13 cellular contexts compared by ENCODE assay signal in the genomic region with DNA sequence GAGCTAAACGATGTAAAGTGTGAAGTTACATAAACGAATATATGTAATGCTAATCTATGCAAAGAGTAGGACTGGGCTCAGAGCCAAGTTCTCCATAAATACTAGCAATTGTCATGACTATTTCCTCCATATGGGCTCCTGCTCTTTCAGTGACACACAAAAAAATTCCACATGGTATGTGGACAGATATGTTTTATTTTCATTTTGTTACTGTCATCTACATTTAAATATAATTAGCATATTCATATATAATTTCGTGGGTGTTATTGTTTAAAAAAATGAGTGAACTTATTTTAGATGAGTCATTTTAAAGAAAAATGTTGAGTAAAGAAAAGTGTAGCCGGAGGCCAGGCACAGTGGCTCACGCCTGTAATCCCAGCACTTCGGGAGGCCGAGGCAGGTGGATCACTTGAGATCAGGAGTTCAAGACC. TPM values are rescaled to one million over a fixed set of nuclear protein-coding genes. Genes with fewer than 3 reads are reported as not detected.
A peak's percentile ranks its signal among the peaks of the same experiment; 100 is the strongest.
DNase-seq lines count a peak whose midpoint lies in the region; ATAC-seq and TF ChIP-seq lines count a peak whose summit lies in the region.
"Had no signal": no experiment of that assay in that cellular context is flagged by ENCODE, and none has a peak within 500 bp of the region (broad histone marks: within the 10 kb centered on the region; RNA-seq: fewer than 3 reads in every experiment).

No MANE protein-coding gene starts in this region.

- H3K4me1 ChIP-seq in PC-3 (ENCODE audit: insufficient read depth, low read length) (peaks cover 26% of the 10 kb centered on the region), right cardiac atrium (ENCODE audit: control insufficient read depth, insufficient read depth, low read length) (peaks cover 2% of the 10 kb centered on the region)

- intact Hi-C loops in Calu3 (cut with micrococcal nuclease; ENCODE audit: unreplicated experiment): no loop called here
- intact Hi-C loops in PC-3 (cut with micrococcal nuclease): no loop called here
- intact Hi-C loops in right cardiac atrium (cut with DNase I): no loop called here

- H3K27ac ChIP-seq in PC-3 (ENCODE audit: low read length) (no peak overlapping the region), right cardiac atrium (ENCODE audit: low read length) (no peak overlapping the region)
- H3K27ac ChIP-seq: tibial nerve had no signal

- peaks cover 7% of the 10 kb centered on the region for H3K36me3 Mint-ChIP-seq in Calu3 (ENCODE audit: insufficient read depth, unreplicated experiment)
- H3K36me3 Mint-ChIP-seq: brain; CD8-positive, alpha-beta T cell had no signal

- H3K27me3 Mint-ChIP-seq in Calu3 (ENCODE audit: unreplicated experiment): no peaks in the 10 kb centered on the region

- no peaks in the 10 kb centered on the region for H3K9me3 Mint-ChIP-seq in Calu3 (ENCODE audit: low read depth, unreplicated experiment)
- H3K9me3 Mint-ChIP-seq: brain had no signal

- no peak overlapping the region for H2AFZ ChIP-seq in PC-3 (ENCODE audit: low read length)

- TF ChIP-seq CTCF in Calu3 (IDR thresholded peaks at IDR 0.05; ENCODE audit: unreplicated experiment) (no peak), PC-3 (conservative IDR thresholded peaks at IDR 0.05; ENCODE audit: low read depth, low read length) (no peak), fibroblast of the aortic adventitia (IDR thresholded peaks at IDR 0.05; ENCODE audit: insufficient read depth, low read length) (no peak)

- H3K4me3 ChIP-seq in PC-3 (ENCODE audit: low read length) (no peak overlapping the region), fibroblast of the aortic adventitia (ENCODE audit: low read depth, low read length) (no peak overlapping the region), right cardiac atrium (ENCODE audit: low read length) (no peak overlapping the region)
- H3K4me3 ChIP-seq: lung, tibial nerve had no signal

- no peaks in the 10 kb centered on the region for H3F3A ChIP-seq in PC-3 (ENCODE audit: low read length, unreplicated experiment)

- BruUV-seq in Calu3 (replicated peaks; lab: Mats Ljungman, UMichigan) (no TSS peak), PC-3 (replicated peaks; lab: Mats Ljungman, UMichigan) (no TSS peak)

- POLR2A ChIA-PET in PC-3 (lab: Charles Lee; ENCODE audit: unreplicated experiment): no interaction called here

- H3K9me2 ChIP-seq in PC-3 (replicated peaks; ENCODE audit: low read length): no peaks in the 10 kb centered on the region

- H3K4me1 Mint-ChIP-seq in Calu3 (ENCODE audit: low read depth, unreplicated experiment): peaks cover 42% of the 10 kb centered on the region
- H3K4me1 Mint-ChIP-seq: brain had no signal

- H4K20me1 ChIP-seq in PC-3 (ENCODE audit: low read length): no peaks in the 10 kb centered on the region

- H3K4me2 ChIP-seq in PC-3 (ENCODE audit: low read length): 0 out of 2 replicates have a peak overlapping the region, but pooled peaks have one; percentile 29

- H3K79me2 ChIP-seq in PC-3 (ENCODE audit: low read length): no peaks in the 10 kb centered on the region

- ATAC-seq in PC-3: no peak; the same call in 1 of the 2 replicates
- no peak for ATAC-seq in HG03139 (IDR thresholded peaks at IDR 0.05; ENCODE audit: unreplicated experiment)
- ATAC-seq in right cardiac atrium: no peak
- ATAC-seq: CD8-positive, alpha-beta T cell; Panc1 had no signal

- H3K27ac Mint-ChIP-seq in Calu3 (ENCODE audit: unreplicated experiment): peak overlapping the region; percentile 65
- H3K27ac Mint-ChIP-seq: brain; CD8-positive, alpha-beta T cell had no signal

- DNase-seq in Calu3: no peak
- DNase-seq in HCEC 1CT: peak; percentile 49
- peak; percentile 54 for DNase-seq in PC-3
- DNase-seq in fibroblast of the aortic adventitia (ENCODE audit: low read depth): peak; percentile 18
- DNase-seq in AG20443 (ENCODE audit: low spot score): no peak
- no peak for DNase-seq in right cardiac atrium
- no peak for DNase-seq in occipital lobe (lab: John Stamatoyannopoulos, UW)
- DNase-seq: CD8-positive, alpha-beta T cell had no signal

- no peak overlapping the region for H3K4me3 Mint-ChIP-seq in Calu3 (ENCODE audit: low read depth, unreplicated experiment)
- H3K4me3 Mint-ChIP-seq: brain; CD8-positive, alpha-beta T cell had no signal

- CTCF ChIA-PET in Calu3 (lab: Charles Lee): interaction anchor here (0.7 to 1.0 kb wide), 2 partner anchors 8 to 20 kb away, joined by 3 read pairs; no protein-coding TSS in a partner anchor
- CTCF ChIA-PET in PC-3 (lab: Charles Lee): no interaction called here

- H3K9me3 ChIP-seq in PC-3 (ENCODE audit: low read length) (no peaks in the 10 kb centered on the region), right cardiac atrium (ENCODE audit: control insufficient read depth, low read length) (no peaks in the 10 kb centered on the region)
- H3K9me3 ChIP-seq: tibial nerve had no signal

- H3K36me3 ChIP-seq in PC-3 (ENCODE audit: low read depth, low read length): no peaks in the 10 kb centered on the region
- H3K36me3 ChIP-seq: tibial nerve had no signal

- WGBS in right cardiac atrium: 59% methylated on average over 7 of the region's 7 CpGs

- no peak overlapping the region for H3K9ac ChIP-seq in PC-3 (ENCODE audit: low read length)

- H3K27me3 ChIP-seq in PC-3 (ENCODE audit: low read length) (no peaks in the 10 kb centered on the region), right cardiac atrium (ENCODE audit: control insufficient read depth, insufficient read depth) (no peaks in the 10 kb centered on the region)
- H3K27me3 ChIP-seq: tibial nerve had no signal

RNA-seq across cellular contexts. Expression of a gene that starts 5.0 kb away (rescaled TPM):
- total RNA-seq in Calu3 (2022) (not detected in 2 replicates), PC-3 (2014; rRNA removed) (not detected in 2 replicates), fibroblast of the aortic adventitia (ENCODE audit: low replicate concordance) (not detected in 2 replicates), right cardiac atrium (not detected), occipital lobe (not detected)
- not detected for polyA plus RNA-seq in right cardiac atrium
- total RNA-seq: CD8-positive, alpha-beta T cell; lung; tibial nerve had no signal
- polyA plus RNA-seq: lung had no signal

RNA-seq across cellular contexts. Expression of a gene that starts 35.3 kb away (rescaled TPM):
- 176 and 215 TPM in 2 replicates for total RNA-seq in Calu3 (2022)
- total RNA-seq in PC-3 (2014; rRNA removed): 67.8 and 75.3 TPM in 2 replicates
- 16.7 and 31.5 TPM in 2 replicates for total RNA-seq in fibroblast of the aortic adventitia (ENCODE audit: low replicate concordance)
- total RNA-seq in right cardiac atrium: 10 to 100 TPM; 25.0 to 44.8 (median 33.9) TPM
- 27.3 TPM for polyA plus RNA-seq in right cardiac atrium
- total RNA-seq in occipital lobe: 26.5 TPM

Comparison
In these comparisons a context has a peak if more than half of its experiments do, and no peak if none do; other contexts are left out.
1. DNase-seq: peak in HCEC 1CT (single experiment), PC-3 (single experiment) and fibroblast of the aortic adventitia (single experiment); none in Calu3 (single experiment), AG20443 (single experiment), right cardiac atrium (0 of 3) and occipital lobe (single experiment).